Comparison of ENCODE assay signal across 1 cellular context in genomic region chr4:6658635-6659075, GRCh38.
TF ChIP-seq lines count a peak whose summit lies in the region.

No MANE protein-coding gene starts in this region.

TF ChIP-seq in K562, 482 proteins besides CTCF, POLR2A, EP300 and RAD21:
- no peak for TF ChIP-seq RBM34 (IDR thresholded peaks at IDR 0.05; ENCODE audit: borderline replicate concordance, insufficient read depth, low read length)
- TF ChIP-seq ZBTB33 (CRISPR knock-in tag; IDR thresholded peaks at IDR 0.05), result 0 out of 2 replicates have a peak, but pooled peaks have one; percentile 12
- TF ChIP-seq SMAD4 (CRISPR knock-in tag; conservative IDR thresholded peaks at IDR 0.05), result no peak
TF ChIP-seq in K562: peak in this region for 1.
